26 cellular contexts compared by ENCODE assay signal in genomic region chr5:148974638-148975330, GRCh38.
DNase-seq lines count a peak whose midpoint lies in the region; ATAC-seq and TF ChIP-seq lines count a peak whose summit lies in the region.
"Had no signal": no experiment of that assay in that cellular context is flagged by ENCODE, and none has a peak within 500 bp of the region (broad histone marks: within the 10 kb centered on the region; RNA-seq: fewer than 3 reads in every experiment).

No MANE protein-coding gene starts in this region.

- peaks cover 85% of the 10 kb centered on the region for H3K4me1 Mint-ChIP-seq in osteocyte (ENCODE audit: unreplicated experiment)
- H3K4me1 Mint-ChIP-seq in activated naive CD8-positive, alpha-beta T cell treated with anti-CD3 and anti-CD28 coated beads for 36 hours, result no peaks in the 10 kb centered on the region
- H3K4me1 Mint-ChIP-seq: central memory CD8-positive, alpha-beta T cell had no signal

- H3K27me3 ChIP-seq in PC-3 (ENCODE audit: low read length), result no peaks in the 10 kb centered on the region
- H3K27me3 ChIP-seq: esophagus muscularis mucosa, gastroesophageal sphincter had no signal

- peak overlapping the region; percentile 33 for H3K27ac Mint-ChIP-seq in osteocyte (ENCODE audit: unreplicated experiment)
- no peak overlapping the region for H3K27ac Mint-ChIP-seq in activated naive CD8-positive, alpha-beta T cell treated with anti-CD3 and anti-CD28 coated beads for 36 hours
- H3K27ac Mint-ChIP-seq: activated naive CD4-positive, alpha-beta T cell treated with anti-CD3 and anti-CD28 coated beads for 36 hours; CD4-positive, alpha-beta T cell; H9 had no signal

- ATAC-seq in PC-3 (no peak), GM19023 (IDR thresholded peaks at IDR 0.05; ENCODE audit: unreplicated experiment) (no peak)
- ATAC-seq: gastroesophageal sphincter had no signal

- H3K4me3 ChIP-seq in PC-3 (ENCODE audit: low read length), result no peak overlapping the region
- H3K4me3 ChIP-seq in epithelial cell of esophagus (ENCODE audit: low read length), result no peak overlapping the region
- H3K4me3 ChIP-seq: esophagus muscularis mucosa, gastroesophageal sphincter had no signal

- no peak overlapping the region for H3K4me2 ChIP-seq in PC-3 (ENCODE audit: low read length)

- H2AFZ ChIP-seq in PC-3 (ENCODE audit: low read length), result no peak overlapping the region

- no TSS peak for BruUV-seq in PC-3 (replicated peaks; lab: Mats Ljungman, UMichigan)

- H3K36me3 ChIP-seq in PC-3 (ENCODE audit: low read depth, low read length), result no peaks in the 10 kb centered on the region
- H3K36me3 ChIP-seq: esophagus muscularis mucosa, gastroesophageal sphincter had no signal

- TF ChIP-seq CTCF in PC-3 (conservative IDR thresholded peaks at IDR 0.05; ENCODE audit: low read depth, low read length), result no peak
- no peak for TF ChIP-seq CTCF in epithelial cell of esophagus (IDR thresholded peaks at IDR 0.05; ENCODE audit: insufficient read depth, low read depth, low read length, missing control alignments)
- TF ChIP-seq CTCF in osteocyte (IDR thresholded peaks at IDR 0.05), result no peak

- in situ Hi-C loops in Caki2 (cut with HindIII; ENCODE audit: low pct_unique_long_range_greater_than_20kb, low sequenced_read_pairs), result no loop called here

- CTCF ChIA-PET in PC-3 (lab: Charles Lee), result interaction anchor here (0.7 to 1.3 kb wide), 2 partner anchors 19 to 233 kb away, joined by 3 to 6 read pairs; no protein-coding TSS in a partner anchor

- H3K9me2 ChIP-seq in PC-3 (replicated peaks; ENCODE audit: low read length), result no peaks in the 10 kb centered on the region

- H3K4me3 Mint-ChIP-seq in osteocyte (ENCODE audit: unreplicated experiment), result no peak overlapping the region
- H3K4me3 Mint-ChIP-seq in activated naive CD8-positive, alpha-beta T cell treated with anti-CD3 and anti-CD28 coated beads for 36 hours, result no peak overlapping the region
- H3K4me3 Mint-ChIP-seq: activated naive CD4-positive, alpha-beta T cell treated with anti-CD3 and anti-CD28 coated beads for 36 hours; CD4-positive, alpha-beta T cell; central memory CD8-positive, alpha-beta T cell; H9 had no signal

- no peaks in the 10 kb centered on the region for H3K79me2 ChIP-seq in PC-3 (ENCODE audit: low read length)

- no peaks in the 10 kb centered on the region for H3K27me3 Mint-ChIP-seq in osteocyte (ENCODE audit: unreplicated experiment)
- H3K27me3 Mint-ChIP-seq in activated naive CD8-positive, alpha-beta T cell treated with anti-CD3 and anti-CD28 coated beads for 36 hours, result peaks cover 17% of the 10 kb centered on the region

- intact Hi-C loops in PC-3 (cut with micrococcal nuclease), result loop anchor here (10.0 kb wide), 1 partner anchor 1080 kb away; no protein-coding TSS in a partner anchor

- no peaks in the 10 kb centered on the region for H3K36me3 Mint-ChIP-seq in osteocyte (ENCODE audit: unreplicated experiment)
- no peaks in the 10 kb centered on the region for H3K36me3 Mint-ChIP-seq in activated naive CD8-positive, alpha-beta T cell treated with anti-CD3 and anti-CD28 coated beads for 36 hours

- peaks cover 43% of the 10 kb centered on the region for H3F3A ChIP-seq in PC-3 (ENCODE audit: low read length, unreplicated experiment)

- peaks cover 88% of the 10 kb centered on the region for H3K4me1 ChIP-seq in PC-3 (ENCODE audit: insufficient read depth, low read length)

- H3K27ac ChIP-seq in PC-3 (ENCODE audit: low read length), result peak overlapping the region; percentile 90
- H3K27ac ChIP-seq: esophagus muscularis mucosa, gastroesophageal sphincter had no signal

- no peak overlapping the region; the same call in 1 of the 2 replicates for H3K9ac ChIP-seq in PC-3 (ENCODE audit: low read length)

- no peaks in the 10 kb centered on the region for H3K9me3 ChIP-seq in PC-3 (ENCODE audit: low read length)
- H3K9me3 ChIP-seq: esophagus muscularis mucosa, gastroesophageal sphincter had no signal

- no peaks in the 10 kb centered on the region for H3K9me3 Mint-ChIP-seq in osteocyte (ENCODE audit: unreplicated experiment)
- H3K9me3 Mint-ChIP-seq in activated naive CD8-positive, alpha-beta T cell treated with anti-CD3 and anti-CD28 coated beads for 36 hours, result no peaks in the 10 kb centered on the region
- H3K9me3 Mint-ChIP-seq: activated naive CD4-positive, alpha-beta T cell treated with anti-CD3 and anti-CD28 coated beads for 36 hours; CD4-positive, alpha-beta T cell; central memory CD8-positive, alpha-beta T cell; H9; nephron had no signal

- H4K20me1 ChIP-seq in PC-3 (ENCODE audit: low read length), result no peaks in the 10 kb centered on the region

- POLR2A ChIA-PET in PC-3 (lab: Charles Lee; ENCODE audit: unreplicated experiment), result no interaction called here

- DNase-seq in Caki2 (ENCODE audit: low read depth), result peak; percentile 16
- DNase-seq in PC-3, result peak; percentile 70
- DNase-seq in epithelial cell of esophagus (ENCODE audit: low read depth), result peak; percentile 57
- DNase-seq in osteocyte (ENCODE audit: extremely low spot score, unreplicated experiment), result no peak
- no peak for DNase-seq in activated naive CD8-positive, alpha-beta T cell treated with anti-CD3 and anti-CD28 coated beads for 36 hours
- no peak for DNase-seq in NCI-H1105 treated with DMSO at 0.1 percent for 48 hours (lab: John Stamatoyannopoulos, UW)
- no peak for DNase-seq in NOMO-1 (lab: John Stamatoyannopoulos, UW; ENCODE audit: unreplicated experiment in 2 of 2)
- DNase-seq: activated CD4-positive, alpha-beta T cell treated with anti-CD3 and anti-CD28 coated beads for 4 hours; activated naive CD4-positive, alpha-beta T cell treated with anti-CD3 and anti-CD28 coated beads for 36 hours; activated T-cell treated with anti-CD3 and anti-CD28 coated beads, Interleukin-2, amount 50 U/mL, for 48 hours; amygdala; CD4-positive, alpha-beta T cell; DMS153; effector CD4-positive, alpha-beta T cell; GDM1; H9; KBM-7; midbrain; MV-4-11; NCI-H1694 treated with DMSO at 0.1 percent for 48 hours; SHP77 treated with DMSO at 0.1 percent for 48 hours had no signal

Comparison
In these comparisons a context has a peak if more than half of its experiments do, and no peak if none do; other contexts are left out.
1. DNase-seq: peak in Caki2 (single experiment), PC-3 (single experiment) and epithelial cell of esophagus (single experiment); none in osteocyte (single experiment), activated naive CD8-positive, alpha-beta T cell treated with anti-CD3 and anti-CD28 coated beads for 36 hours (single experiment), NCI-H1105 treated with DMSO at 0.1 percent for 48 hours (single experiment) and NOMO-1 (0 of 2).